22 cellular contexts compared by ENCODE assay signal in genomic region chr3:128205616-128206015, GRCh38. TPM values are rescaled to one million over a fixed set of nuclear protein-coding genes. Genes with fewer than 3 reads are reported as not detected.
A peak's percentile ranks its signal among the peaks of the same experiment; 100 is the strongest.
DNase-seq lines count a peak whose midpoint lies in the region; ATAC-seq, FAIRE-seq and TF ChIP-seq lines count a peak whose summit lies in the region.
"Had no signal": no experiment of that assay in that cellular context is flagged by ENCODE, and none has a peak within 500 bp of the region (broad histone marks: within the 10 kb centered on the region; RNA-seq: fewer than 3 reads in every experiment).

No MANE protein-coding gene starts in this region.

- H3K4me2 ChIP-seq in smooth muscle cell = peak overlapping the region; percentile 53

- no peaks in the 10 kb centered on the region for H3K9me3 ChIP-seq in smooth muscle cell (replicated peaks; ENCODE audit: low read depth)
- H3K9me3 ChIP-seq in vagina = no peaks in the 10 kb centered on the region
- H3K9me3 ChIP-seq: BE2C had no signal

- 39% methylated on average over 2 of the region's 2 CpGs for WGBS in smooth muscle cell (ENCODE audit: low lambda C conversion rate)

- H3K9me3 Mint-ChIP-seq in memory B cell = no peaks in the 10 kb centered on the region
- H3K9me3 Mint-ChIP-seq: CD4-positive, alpha-beta T cell; IgD-negative memory B cell had no signal

- no peaks in the 10 kb centered on the region for H3K79me2 ChIP-seq in smooth muscle cell (ENCODE audit: low read depth)

- H3K4me1 ChIP-seq in smooth muscle cell (ENCODE audit: low read depth) = peaks cover 3% of the 10 kb centered on the region
- peaks cover 13% of the 10 kb centered on the region for H3K4me1 ChIP-seq in vagina
- H3K4me1 ChIP-seq: Caco-2 had no signal

- peaks cover 13% of the 10 kb centered on the region for H3K36me3 Mint-ChIP-seq in memory B cell

- intact Hi-C loops in vagina (cut with DNase I) = no loop called here

- H3K4me3 ChIP-seq in smooth muscle cell (no peak overlapping the region), vagina (no peak overlapping the region)
- H3K4me3 ChIP-seq: GM23248 had no signal

- no peak for TF ChIP-seq POLR2A in vagina (IDR thresholded peaks at IDR 0.05)

- H3K36me3 ChIP-seq in smooth muscle cell (ENCODE audit: low read depth) (no peaks in the 10 kb centered on the region), vagina (no peaks in the 10 kb centered on the region)
- H3K36me3 ChIP-seq: BE2C had no signal

- peak; percentile 92 for FAIRE-seq in endometrium (lab: Jason Lieb, UNC)
- FAIRE-seq: A204.1, D721Med, G401.6, GM12891, GM19239, H54, HTR-8/SVneo had no signal

- H3K9ac ChIP-seq in smooth muscle cell (ENCODE audit: low read depth) = no peak overlapping the region
- H3K9ac ChIP-seq: GM23248 had no signal

- TF ChIP-seq CTCF in smooth muscle cell (IDR thresholded peaks at IDR 0.05; ENCODE audit: borderline replicate concordance, insufficient read depth, poor library complexity, severe bottlenecking) (no peak), vagina (IDR thresholded peaks at IDR 0.05) (no peak)

- no peaks in the 10 kb centered on the region for H3K27me3 ChIP-seq in smooth muscle cell (ENCODE audit: low read depth)
- H3K27me3 ChIP-seq in vagina = no peaks in the 10 kb centered on the region
- H3K27me3 ChIP-seq: BE2C had no signal

- no peaks in the 10 kb centered on the region for H3K27me3 Mint-ChIP-seq in memory B cell
- H3K27me3 Mint-ChIP-seq: CD4-positive, alpha-beta T cell; IgD-negative memory B cell had no signal

- DNase-seq in memory B cell (ENCODE audit: low spot score in 2 of 2) = no peak
- no peak for DNase-seq in smooth muscle cell (lab: John Stamatoyannopoulos, UW; ENCODE audit: unreplicated experiment)
- DNase-seq in vagina (ENCODE audit: extremely low spot score in 2 of 2) = peak in 1 of 2 donors; percentile 70
- no peak for DNase-seq in activated gamma-delta T cell treated with Interleukin-2 at 50 U/mL for 16 hours
- no peak for DNase-seq in NCI-H82 treated with DMSO at 0.1 percent for 48 hours (lab: John Stamatoyannopoulos, UW; ENCODE audit: unreplicated experiment)
- DNase-seq in occipital lobe (lab: John Stamatoyannopoulos, UW) = no peak
- DNase-seq: ACHN; BE2C; C1 segment of cervical spinal cord; Caco-2; CD4-positive, alpha-beta T cell; GM23248; HCEC 1CT had no signal

- no peak overlapping the region for H3K4me3 Mint-ChIP-seq in memory B cell
- H3K4me3 Mint-ChIP-seq: CD4-positive, alpha-beta T cell; IgD-negative memory B cell had no signal

- peak overlapping the region; percentile 56 for H3K27ac Mint-ChIP-seq in memory B cell
- H3K27ac Mint-ChIP-seq: CD4-positive, alpha-beta T cell; IgD-negative memory B cell had no signal

- H2AFZ ChIP-seq in smooth muscle cell (ENCODE audit: low read depth) = no peak overlapping the region
- H2AFZ ChIP-seq: GM23248 had no signal

- peaks cover 4% of the 10 kb centered on the region for H4K20me1 ChIP-seq in smooth muscle cell (ENCODE audit: low read depth)

- H3F3A ChIP-seq in smooth muscle cell (ENCODE audit: low read depth) = no peaks in the 10 kb centered on the region

- H3K27ac ChIP-seq in smooth muscle cell (ENCODE audit: low read depth) (peak overlapping the region; percentile 1), vagina (peak overlapping the region; percentile 32)
- H3K27ac ChIP-seq: GM23248 had no signal

- peaks cover 11% of the 10 kb centered on the region for H3K4me1 Mint-ChIP-seq in memory B cell

- ATAC-seq in memory B cell (ENCODE audit: low read depth) = no peak

RNA-seq across cellular contexts. Expression of gene EEFSEC, which starts 52.3 kb away (rescaled TPM):
- total RNA-seq in smooth muscle cell (11.4 and 12.4 TPM in 2 replicates), vagina (24.6 TPM), occipital lobe (5.1 TPM)
- polyA plus RNA-seq in smooth muscle cell = 17.1 and 24.7 TPM in 2 replicates
